Comparison of ENCODE assay signal across 19 cellular contexts in genomic region chr11:21783954-21784353, GRCh38.
"Had no signal": no experiment of that assay in that cellular context is flagged by ENCODE, and none has a peak within 500 bp of the region (broad histone marks: within the 10 kb centered on the region; RNA-seq: fewer than 3 reads in every experiment).

No MANE protein-coding gene starts in this region.

- ATAC-seq: Panc1, PC-3, SK-N-SH treated with all-trans-retinoic acid at 6 μM for 48 hours had no signal

- H3K27me3 ChIP-seq: MG63, SJCRH30 had no signal

- H3K9me3 ChIP-seq: MG63 had no signal

- H3K4me1 ChIP-seq: SJCRH30 had no signal

- H3K4me3 ChIP-seq: MG63, SJCRH30 had no signal

- DNase-seq: KBM-7, MG63, NCI-H1092, NCI-H1105 treated with DMSO at 0.1 percent for 48 hours, NCI-H1436, NCI-H187, NCI-H2029, NCI-H2171 treated with DMSO at 0.1 percent for 48 hours, NCI-H345, NCI-H524, NCI-H526 treated with DMSO at 0.1 percent for 48 hours, NCI-H774, PC-3, SHP77 treated with DMSO at 0.1 percent for 48 hours, SJCRH30 had no signal

- H3K36me3 ChIP-seq: MG63, SJCRH30 had no signal

- H3K27ac ChIP-seq: HL-60, RWPE1, SJCRH30 had no signal
